9 cellular contexts compared by ENCODE assay signal in the genomic region with DNA sequence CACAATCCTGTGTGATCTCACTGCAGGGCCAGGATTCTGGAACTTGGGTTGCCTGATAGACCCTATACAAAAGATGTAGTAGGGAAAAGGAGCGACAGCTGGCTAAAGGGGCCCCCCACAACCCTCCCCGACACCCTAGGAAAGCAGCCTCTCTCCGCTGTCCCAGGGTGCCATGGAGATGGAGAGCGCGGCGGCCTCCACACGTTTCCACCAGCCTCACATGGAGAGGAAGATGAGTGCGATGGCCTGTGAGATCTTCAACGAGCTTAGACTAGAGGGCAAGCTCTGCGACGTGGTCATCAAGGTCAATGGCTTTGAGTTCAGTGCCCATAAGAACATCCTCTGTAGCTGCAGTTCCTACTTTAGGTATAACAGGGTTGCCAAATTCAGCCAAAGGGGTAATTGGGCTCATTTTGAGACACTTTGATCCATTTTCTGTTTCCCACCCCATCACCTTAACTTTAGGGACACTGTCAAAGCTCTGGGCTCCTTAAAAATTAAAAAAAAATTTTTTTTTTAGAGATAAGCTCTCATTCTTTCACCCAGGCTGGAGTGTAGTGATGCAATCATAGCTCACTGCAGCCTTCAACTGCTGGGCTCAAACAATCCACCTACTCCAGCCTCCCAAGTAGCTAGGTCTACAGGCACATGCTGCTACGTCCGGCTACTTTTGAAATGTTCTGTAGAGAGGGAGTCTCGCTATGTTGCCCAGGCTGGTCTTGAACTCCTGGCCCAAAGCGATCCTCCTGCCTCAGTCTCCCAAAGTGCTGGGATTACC. TPM values are rescaled to one million over a fixed set of nuclear protein-coding genes. Genes with fewer than 3 reads are reported as not detected.
DNase-seq lines count a peak whose midpoint lies in the region; ATAC-seq, FAIRE-seq and TF ChIP-seq lines count a peak whose summit lies in the region.
"Had no signal": no experiment of that assay in that cellular context is flagged by ENCODE, and none has a peak within 500 bp of the region (broad histone marks: within the 10 kb centered on the region; RNA-seq: fewer than 3 reads in every experiment).

A gene (plus strand): TSS at position 65 of the 778 bp plus-strand sequence. CDS start 108 bp downstream, at position 173.

- H2AFZ ChIP-seq in GM23248 (peak within 1 kb of the TSS; percentile 93), fibroblast of lung (ENCODE audit: low read length) (peak within 1 kb of the TSS; percentile 94)

- TF ChIP-seq CTCF in fibroblast of lung (conservative IDR thresholded peaks at IDR 0.05 in 1 of 2, IDR thresholded peaks at IDR 0.05 in 1 of 2; ENCODE audit: low read depth in 1 of 2, low read length in 2 of 2) = no peak
- TF ChIP-seq CTCF in gastrocnemius medialis (IDR thresholded peaks at IDR 0.05 in 4 of 5, conservative IDR thresholded peaks at IDR 0.05 in 1 of 5) = no peak

- H3K9ac ChIP-seq in GM23248 = peak within 1 kb of the TSS; percentile 82
- H3K9ac ChIP-seq in fibroblast of lung (ENCODE audit: insufficient read depth, low read length) = no peak within 1 kb of the TSS

- H3F3A ChIP-seq in GM23248 (ENCODE audit: insufficient read depth) = no peaks in the 10 kb centered on the region

- H3K27ac ChIP-seq in GM23248 (no peak within 1 kb of the TSS), SJCRH30 (no peak within 1 kb of the TSS), fibroblast of lung (ENCODE audit: insufficient read depth, low read length) (no peak within 1 kb of the TSS), gastrocnemius medialis (peak within 1 kb of the TSS in 1 of 4 donors; percentile 68)

- no peak for FAIRE-seq in GM19239 (lab: Jason Lieb, UNC)
- FAIRE-seq: pancreas had no signal

- H4K20me1 ChIP-seq in GM23248 (ENCODE audit: insufficient read depth) (no peaks in the 10 kb centered on the region), fibroblast of lung (ENCODE audit: control insufficient read depth, extremely low read depth, insufficient read depth, low read length) (no peaks in the 10 kb centered on the region)

- ATAC-seq in gastrocnemius medialis = no peak
- ATAC-seq: pancreas had no signal

- intact Hi-C loops in gastrocnemius medialis (cut with DNase I; ENCODE audit: low total_unique reads) = loop anchor here (2.0 kb wide), 1 partner anchor 27 kb away; a partner anchor contains a TSS

- H3K9me2 ChIP-seq in GM23248 (ENCODE audit: insufficient read depth) = no peaks in the 10 kb centered on the region

- no peaks in the 10 kb centered on the region for H3K9me3 ChIP-seq in GM23248 (ENCODE audit: low read depth)
- H3K9me3 ChIP-seq in SJCRH30 (replicated peaks) = no peaks in the 10 kb centered on the region
- H3K9me3 ChIP-seq in fibroblast of lung (ENCODE audit: control insufficient read depth, insufficient read depth, low read depth, low read length) = no peaks in the 10 kb centered on the region
- no peaks in the 10 kb centered on the region for H3K9me3 ChIP-seq in gastrocnemius medialis
- H3K9me3 ChIP-seq: pancreas had no signal

- H3K4me1 ChIP-seq in GM23248 (ENCODE audit: insufficient read depth) (0 out of 2 replicates have a peak, but pooled peaks cover 5% of the 10 kb centered on the region), SJCRH30 (no peaks in the 10 kb centered on the region), fibroblast of lung (ENCODE audit: control insufficient read depth, extremely low read depth, insufficient read depth, low read length) (peaks cover 2% of the 10 kb centered on the region), gastrocnemius medialis (peaks cover 0 to 10% of the 10 kb centered on the region in 2 donors)

- WGBS in GM23248 (ENCODE audit: low coverage in 1 of 2, low lambda C conversion rate in 2 of 2, missing lambda C conversion rate in 2 of 2), 2 experiments = 92% methylated on average over 15 of the region's 15 CpGs

- no peaks in the 10 kb centered on the region for H3K27me3 ChIP-seq in GM23248 (replicated peaks; ENCODE audit: insufficient read depth)
- no peaks in the 10 kb centered on the region for H3K27me3 ChIP-seq in SJCRH30
- no peaks in the 10 kb centered on the region for H3K27me3 ChIP-seq in fibroblast of lung (ENCODE audit: control insufficient read depth, insufficient read depth, low read length)
- H3K27me3 ChIP-seq in gastrocnemius medialis = no peaks in the 10 kb centered on the region
- H3K27me3 ChIP-seq: pancreas had no signal

- no peak for DNase-seq in GM23248
- no peak for DNase-seq in SJCRH30
- DNase-seq in fibroblast of lung (ENCODE audit: low read depth in 2 of 2) = no peak
- no peak for DNase-seq in gastrocnemius medialis
- DNase-seq in GM19239 (ENCODE audit: insufficient read length, low spot score) = no peak
- no peak for DNase-seq in NCI-H524 treated with DMSO at 0.1 percent for 48 hours (lab: John Stamatoyannopoulos, UW)
- no peak for DNase-seq in amniotic stem cell (lab: John Stamatoyannopoulos, UW)
- no peak for DNase-seq in NOMO-1 treated with DMSO at 0.1 percent for 48 hours (lab: John Stamatoyannopoulos, UW; ENCODE audit: unreplicated experiment)
- DNase-seq: pancreas had no signal

- no peak for TF ChIP-seq POLR2A in gastrocnemius medialis (IDR thresholded peaks at IDR 0.05)

- H3K4me2 ChIP-seq in GM23248 (ENCODE audit: unreplicated experiment) (peak within 1 kb of the TSS; percentile 81), fibroblast of lung (ENCODE audit: extremely low read depth, insufficient read depth, low read length) (peak within 1 kb of the TSS; percentile 97)

- H3K36me3 ChIP-seq in GM23248 (ENCODE audit: low read depth) (no peaks in the 10 kb centered on the region; the same call in 1 of the 2 replicates), SJCRH30 (peaks cover under 1% of the 10 kb centered on the region; the same call in 1 of the 2 replicates), fibroblast of lung (ENCODE audit: control insufficient read depth, insufficient read depth, low read length) (no peaks in the 10 kb centered on the region), gastrocnemius medialis (no peaks in the 10 kb centered on the region)
- H3K36me3 ChIP-seq: pancreas had no signal

- peaks cover 16% of the 10 kb centered on the region for H3K79me2 ChIP-seq in GM23248 (ENCODE audit: insufficient read depth)
- no peaks in the 10 kb centered on the region for H3K79me2 ChIP-seq in fibroblast of lung (ENCODE audit: control insufficient read depth, insufficient read depth, low read length)

- H3K4me3 ChIP-seq in GM23248 (peak within 1 kb of the TSS; percentile 80), SJCRH30 (peak within 1 kb of the TSS; percentile 93), fibroblast of lung (replicated peaks in 1 of 4; ENCODE audit: control extremely low read depth in 1 of 4, insufficient read depth in 1 of 4, low read depth in 3 of 4, low read length in 4 of 4) (peak within 1 kb of the TSS in 1 of 4 experiments; percentile 82), gastrocnemius medialis (peak within 1 kb of the TSS; percentile 81 to 94 (median 90))

- in situ Hi-C loops in GM23248 (cut with MboI) = no loop called here
- in situ Hi-C loops in gastrocnemius medialis (cut with MboI; ENCODE audit: low sequenced_read_pairs in 4 of 4) = no loop called here

RNA-seq across cellular contexts. Expression of the gene that starts here (rescaled TPM):
- total RNA-seq in GM23248 (2014; rRNA removed; shearing (Covaris generic)) = 2.3 TPM in 1 of 2 replicates, not detected in the other
- polyA plus RNA-seq in GM23248 (2016; fragmentation: Nextera tagmentation; extraction: Ambion mirVana) (0.09 TPM in 2 replicates), fibroblast of lung (0.20 and 0.33 TPM in 2 replicates)
- total RNA-seq in SJCRH30 (2014; rRNA removed; shearing (Covaris generic)) = not detected in 2 replicates
- total RNA-seq in fibroblast of lung (0.26 and 0.33 TPM in 2 replicates), gastrocnemius medialis (under 1 TPM in 1 of 4 donors, not detected in 3; 0.31 TPM)
- polyA plus RNA-seq in fibroblast of lung (2012) = not detected in 2 replicates
- 0.67 TPM in 1 of 2 replicates, not detected in the other for polyA minus RNA-seq in fibroblast of lung (ENCODE audit: low replicate concordance)
- total RNA-seq: pancreas had no signal
